25 cellular contexts compared by ENCODE assay signal in the genomic region with DNA sequence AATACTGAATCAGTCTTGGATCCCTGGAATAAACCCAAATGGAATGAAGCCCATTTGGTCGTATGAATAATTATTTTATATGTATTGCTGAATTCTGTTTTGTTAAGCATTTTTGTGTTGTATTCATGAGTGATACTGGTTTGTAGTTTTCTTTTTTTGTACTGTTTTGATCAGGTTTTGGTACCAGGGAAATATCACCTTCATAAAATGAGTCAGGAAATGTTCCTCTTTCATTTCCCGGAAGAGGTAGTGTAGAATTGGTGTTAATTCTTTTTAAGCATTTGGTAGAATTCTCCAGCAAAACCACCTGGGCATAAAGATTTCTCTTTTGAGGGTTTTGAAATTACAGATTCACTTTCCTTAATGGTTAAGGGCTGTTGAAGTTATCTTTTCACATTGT.
"Had no signal": no experiment of that assay in that cellular context is flagged by ENCODE, and none has a peak within 500 bp of the region (broad histone marks: within the 10 kb centered on the region; RNA-seq: fewer than 3 reads in every experiment).

No MANE protein-coding gene starts in this region.

- H3K27me3 Mint-ChIP-seq: activated B cell treated with CpG ODN at 0.5 μM for 24 hours; activated naive CD8-positive, alpha-beta T cell treated with anti-CD3 and anti-CD28 coated beads, Interleukin-2, amount 10 ng/mL, durations not matched to agents 7 days and 5 days; dendritic cell treated with granulocyte-macrophage colony-stimulating factor and Interleukin-4, amounts not matched to agents 40 ng/mL and 50 ng/mL, for 4 days had no signal

- H3K4me1 ChIP-seq: gastrocnemius medialis, psoas muscle had no signal

- H3K9me3 ChIP-seq: gastrocnemius medialis, neutrophil, ovary, psoas muscle, right atrium auricular region, transverse colon had no signal

- H3K27me3 ChIP-seq: gastrocnemius medialis, neutrophil, ovary, right atrium auricular region, transverse colon had no signal

- H3K9me3 Mint-ChIP-seq: activated B cell treated with CpG ODN at 0.5 μM for 24 hours; activated naive CD8-positive, alpha-beta T cell treated with anti-CD3 and anti-CD28 coated beads, Interleukin-2, amount 10 ng/mL, durations not matched to agents 7 days and 5 days; dendritic cell treated with granulocyte-macrophage colony-stimulating factor and Interleukin-4, amounts not matched to agents 40 ng/mL and 50 ng/mL, for 4 days; nephron had no signal

- H3K36me3 ChIP-seq: gastrocnemius medialis, neutrophil, ovary, right atrium auricular region, transverse colon had no signal

- H3K27ac Mint-ChIP-seq: activated B cell treated with CpG ODN at 0.5 μM for 24 hours; activated naive CD8-positive, alpha-beta T cell treated with anti-CD3 and anti-CD28 coated beads, Interleukin-2, amount 10 ng/mL, durations not matched to agents 7 days and 5 days; dendritic cell treated with granulocyte-macrophage colony-stimulating factor and Interleukin-4, amounts not matched to agents 40 ng/mL and 50 ng/mL, for 4 days; T-helper 17 cell had no signal

- DNase-seq: activated B cell treated with CpG ODN at 0.5 μM for 24 hours; activated CD4-positive, alpha-beta T cell treated with anti-CD3 and anti-CD28 coated beads for 4 hours; activated CD8-positive, alpha-beta memory T cell treated with anti-CD3 and anti-CD28 coated beads, Interleukin-2, amount 50 U/mL, for 48 hours; activated naive CD8-positive, alpha-beta T cell treated with anti-CD3 and anti-CD28 coated beads, Interleukin-2, amount 10 ng/mL, durations not matched to agents 7 days and 5 days; amygdala; caudate nucleus; effector CD4-positive, alpha-beta T cell; gastrocnemius medialis; hypothalamus; left ventricle myocardium superior; mammary epithelial cell; midbrain; ovary; psoas muscle; SHP77 treated with DMSO at 0.1 percent for 48 hours; stimulated activated CD4-positive, alpha-beta T cell treated with anti-CD3 and anti-CD28 coated beads, Interleukin-4, amount 100 ng/mL, for 24 hours; SW 1271; T-helper 17 cell; transverse colon had no signal

- H3K27ac ChIP-seq: gastrocnemius medialis, neutrophil, ovary, psoas muscle, right atrium auricular region, SK-N-MC, transverse colon had no signal

- H3K4me3 ChIP-seq: gastrocnemius medialis, ovary, psoas muscle, right atrium auricular region, SK-N-MC, transverse colon had no signal

- H3K4me1 Mint-ChIP-seq: activated B cell treated with CpG ODN at 0.5 μM for 24 hours had no signal

- ATAC-seq: esophagus mucosa, gastrocnemius medialis, left ventricle myocardium superior, psoas muscle, T-helper 17 cell had no signal

- H3K4me3 Mint-ChIP-seq: activated B cell treated with CpG ODN at 0.5 μM for 24 hours; dendritic cell treated with granulocyte-macrophage colony-stimulating factor and Interleukin-4, amounts not matched to agents 40 ng/mL and 50 ng/mL, for 4 days; nephron; T-helper 17 cell had no signal
